ENCODE assay signal across 8 cellular contexts in the genomic region with DNA sequence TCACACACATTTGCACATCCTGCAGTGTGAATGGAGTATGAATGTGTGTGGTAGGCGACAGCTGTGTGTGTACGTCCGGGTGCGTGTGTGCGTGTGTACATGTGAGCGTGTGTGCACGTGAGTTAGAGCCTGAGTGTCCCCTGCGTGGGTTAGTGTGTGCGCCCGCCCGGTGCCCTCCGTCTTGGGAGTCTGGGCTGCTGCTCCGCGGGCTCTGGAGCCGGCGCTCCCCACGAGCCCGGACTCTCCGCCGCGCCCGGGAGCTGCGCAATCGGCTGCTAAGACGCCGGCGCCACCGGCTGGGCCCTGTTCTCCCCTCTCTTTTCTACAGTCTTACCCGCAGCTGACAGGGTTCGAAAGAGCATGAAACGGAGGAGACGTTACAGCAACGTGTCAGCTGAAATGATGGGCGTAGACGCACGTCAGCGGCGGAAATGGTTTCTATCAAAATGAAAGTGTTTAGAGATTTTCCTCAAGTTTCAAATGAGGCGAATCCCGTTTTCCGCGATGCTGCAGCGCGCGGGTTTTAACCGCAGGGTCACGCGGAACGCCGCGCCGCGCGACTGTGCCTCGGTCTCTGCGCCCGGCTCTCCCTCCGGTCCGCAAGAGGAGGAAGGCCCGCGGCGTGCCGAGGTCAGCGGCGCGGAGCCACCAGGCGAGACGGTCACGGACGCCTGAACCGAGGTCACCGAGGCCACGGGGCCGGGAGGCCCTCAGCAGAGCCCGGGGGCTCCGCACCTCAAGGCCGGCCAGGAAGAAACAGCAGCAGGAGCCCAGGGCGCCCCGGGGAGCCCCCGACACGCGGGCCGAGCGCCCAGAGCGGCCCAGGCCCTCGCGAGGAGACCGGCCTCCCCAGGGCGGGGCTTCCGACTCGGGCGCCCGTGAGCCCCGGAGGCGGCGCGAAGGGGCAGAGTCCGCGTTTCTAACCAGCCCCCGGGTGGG.
DNase-seq lines count a peak whose midpoint lies in the region; ATAC-seq and TF ChIP-seq lines count a peak whose summit lies in the region.

No MANE protein-coding gene starts in this region.

- H4K8ac ChIP-seq in H9 (replicated peaks; ENCODE audit: insufficient read length, low read depth, low read length): no peak overlapping the region

- H3K23ac ChIP-seq in H9 (ENCODE audit: insufficient read length, low read depth, low read length): no peak overlapping the region

- peak overlapping the region; percentile 89 to 97 (median 90) for H3K27ac Mint-ChIP-seq in CD4-positive, CD25-positive, alpha-beta regulatory T cell
- H3K27ac Mint-ChIP-seq in H9: no peak overlapping the region

- H4K5ac ChIP-seq in H9 (ENCODE audit: insufficient read length, low read depth, low read length): no peak overlapping the region

- peaks cover 0 to 4% of the 10 kb centered on the region in 2 experiments for H3K9me3 ChIP-seq in CD4-positive, CD25-positive, alpha-beta regulatory T cell (ENCODE audit: control insufficient read depth in 2 of 2, low read length in 2 of 2)
- H3K9me3 ChIP-seq in H9 (ENCODE audit: control insufficient read depth, low read depth, low read length) (no peaks in the 10 kb centered on the region), ascending aorta (no peaks in the 10 kb centered on the region)

- no peak overlapping the region for H3K18ac ChIP-seq in H9 (ENCODE audit: insufficient read length, low read depth, low read length)

- peaks cover 6% of the 10 kb centered on the region for H3K27me3 Mint-ChIP-seq in CD4-positive, CD25-positive, alpha-beta regulatory T cell
- peaks cover 32% of the 10 kb centered on the region for H3K27me3 Mint-ChIP-seq in H9 (ENCODE audit: low read depth)

- no peak overlapping the region for H3K14ac ChIP-seq in H9 (ENCODE audit: insufficient read depth, low read length)

- peak overlapping the region; percentile 80 for H3K4me3 ChIP-seq in CD4-positive, CD25-positive, alpha-beta regulatory T cell (ENCODE audit: low read depth, low read length)
- H3K4me3 ChIP-seq in ascending aorta: peak overlapping the region; percentile 73
- H3K4me3 ChIP-seq in iPS-11a (ENCODE audit: low read depth, low read length): peak overlapping the region; percentile 33
- peak overlapping the region; percentile 60 for H3K4me3 ChIP-seq in skeletal muscle cell (ENCODE audit: low read depth, low read length)

- peak overlapping the region; percentile 89 to 94 (median 91) for H3K4me3 Mint-ChIP-seq in CD4-positive, CD25-positive, alpha-beta regulatory T cell
- peak overlapping the region; percentile 64 to 82 for H3K4me3 Mint-ChIP-seq in H9

- no peak overlapping the region for H2AK5ac ChIP-seq in H9 (ENCODE audit: insufficient read length, low read length)

- no peaks in the 10 kb centered on the region for H3K36me3 Mint-ChIP-seq in CD4-positive, CD25-positive, alpha-beta regulatory T cell
- H3K36me3 Mint-ChIP-seq in H9 (ENCODE audit: insufficient read depth in 1 of 3, low read depth in 3 of 3): no peaks in the 10 kb centered on the region

- TF ChIP-seq CTCF in H9 (conservative IDR thresholded peaks at IDR 0.05) (no peak), ascending aorta (IDR thresholded peaks at IDR 0.05) (no peak)

- no peak overlapping the region for H3T11ph ChIP-seq in H9 (ENCODE audit: low read length)

- H3K4me1 ChIP-seq in CD4-positive, CD25-positive, alpha-beta regulatory T cell (ENCODE audit: control insufficient read depth, insufficient read depth, low read length, poor library complexity, severe bottlenecking): peaks cover 10% of the 10 kb centered on the region
- H3K4me1 ChIP-seq in H9 (ENCODE audit: insufficient read depth, low read length): peaks cover 3% of the 10 kb centered on the region; the same call in 1 of the 2 replicates
- H3K4me1 ChIP-seq in ascending aorta: peaks cover 5% of the 10 kb centered on the region in 2 donors

- H3K4ac ChIP-seq in H9 (ENCODE audit: low read depth, low read length): no peak overlapping the region

- H2BK20ac ChIP-seq in H9 (ENCODE audit: low read depth, low read length, poor library complexity, severe bottlenecking): no peak overlapping the region

- no peak overlapping the region for H2AFZ ChIP-seq in H9 (ENCODE audit: low read length)

- H3K4me1 Mint-ChIP-seq in CD4-positive, CD25-positive, alpha-beta regulatory T cell: peaks cover 0 to 5% (median 2%) of the 10 kb centered on the region in 4 donors
- H3K4me1 Mint-ChIP-seq in H9: peaks cover 2 to 5% of the 10 kb centered on the region in 2 experiments; a peak in 3 of 4 replicates

- DNase-seq in CD4-positive, CD25-positive, alpha-beta regulatory T cell: peak; percentile 33 to 78 (median 72)
- DNase-seq in H9 (peak; percentile 40), T follicular helper cell (ENCODE audit: low read depth) (peak; percentile 42), ascending aorta (ENCODE audit: low spot score in 2 of 2) (peak in 1 of 2 donors; percentile 66), skeletal muscle cell (ENCODE audit: low read depth) (no peak)

- peaks cover 0 to 2% (median 0%) of the 10 kb centered on the region in 7 donors for H3K9me3 Mint-ChIP-seq in CD4-positive, CD25-positive, alpha-beta regulatory T cell
- H3K9me3 Mint-ChIP-seq in H9: peaks cover 2 to 10% of the 10 kb centered on the region in 2 experiments; a peak in 4 of 5 replicates

- no peaks in the 10 kb centered on the region for H3K27me3 ChIP-seq in CD4-positive, CD25-positive, alpha-beta regulatory T cell (ENCODE audit: control insufficient read depth, insufficient read depth, low read length)
- peaks cover 22% of the 10 kb centered on the region; the same call in 1 of the 2 replicates for H3K27me3 ChIP-seq in H9 (ENCODE audit: insufficient read depth, low read length)
- H3K27me3 ChIP-seq in ascending aorta: no peaks in the 10 kb centered on the region

- ATAC-seq in CD4-positive, CD25-positive, alpha-beta regulatory T cell (ENCODE audit: low read depth in 2 of 2): peak; percentile 65 to 70
- ATAC-seq in GM19395 (IDR thresholded peaks at IDR 0.05; ENCODE audit: unreplicated experiment) (no peak), HG03025 (IDR thresholded peaks at IDR 0.05; ENCODE audit: low FRiP score, unreplicated experiment) (no peak)

- no peak overlapping the region for H4K91ac ChIP-seq in H9 (ENCODE audit: insufficient read length, low read depth, low read length)

- H3K36me3 ChIP-seq in CD4-positive, CD25-positive, alpha-beta regulatory T cell (ENCODE audit: control insufficient read depth, insufficient read depth, low read length): no peaks in the 10 kb centered on the region
- no peaks in the 10 kb centered on the region for H3K36me3 ChIP-seq in ascending aorta

- no peak overlapping the region for H2BK5ac ChIP-seq in H9 (ENCODE audit: insufficient read length, low read length)

- intact Hi-C loops in ascending aorta (cut with DNase I): loop anchor here (2.0 to 5.0 kb wide), 2 partner anchors 115 to 245 kb away; partner anchors contain the start of gene YTHDF1

- no peak overlapping the region for H3K56ac ChIP-seq in H9 (ENCODE audit: insufficient read length, low read depth, low read length)

- H3K9ac ChIP-seq in H9 (ENCODE audit: extremely low read depth, insufficient read length, low read length): no peak overlapping the region

- peak overlapping the region; percentile 90 for H3K27ac ChIP-seq in CD4-positive, CD25-positive, alpha-beta regulatory T cell (ENCODE audit: insufficient read depth, low read length, poor library complexity, severe bottlenecking)
- H3K27ac ChIP-seq in H9 (ENCODE audit: insufficient read length, low read depth, low read length): no peak overlapping the region
- H3K27ac ChIP-seq in ascending aorta: peak overlapping the region; percentile 47 to 88

- peak overlapping the region; percentile 86 for H3K4me2 ChIP-seq in H9 (ENCODE audit: insufficient read depth, insufficient read length, low read length)

- no peak overlapping the region for H2BK15ac ChIP-seq in H9 (ENCODE audit: low read depth, low read length)

- peaks cover 16% of the 10 kb centered on the region for H3K23me2 ChIP-seq in H9 (ENCODE audit: insufficient read length, low read depth, low read length, poor library complexity, severe bottlenecking)

- WGBS in H9 (ENCODE audit: extremely low coverage, insufficient read length, low lambda C conversion rate): no CpG with 5 or more reads among the region's 100 CpGs

- no peaks in the 10 kb centered on the region for H4K20me1 ChIP-seq in H9 (ENCODE audit: control insufficient read depth, insufficient read depth, insufficient read length)

- no peaks in the 10 kb centered on the region for H3K79me2 ChIP-seq in H9 (ENCODE audit: insufficient read depth, low read length)

- no peak overlapping the region for H2BK120ac ChIP-seq in H9 (ENCODE audit: low read depth, low read length, poor library complexity, severe bottlenecking)

- no peak overlapping the region for H2BK12ac ChIP-seq in H9 (ENCODE audit: insufficient read length, low read depth, low read length)

- H3K79me1 ChIP-seq in H9 (ENCODE audit: insufficient read depth, low read depth, low read length, poor library complexity, severe bottlenecking): no peaks in the 10 kb centered on the region

Comparison
In these comparisons a context has a peak if more than half of its experiments do, and no peak if none do; other contexts are left out.
1. ATAC-seq: peak in CD4-positive, CD25-positive, alpha-beta regulatory T cell (2 of 2); none in GM19395 (single experiment) and HG03025 (single experiment).
2. H3K27ac Mint-ChIP-seq: peak in CD4-positive, CD25-positive, alpha-beta regulatory T cell (3 of 3); none in H9 (0 of 3).
3. Peak in every context shown above with its lines, with median percentiles within 50 percentile points of each other: H3K4me3 ChIP-seq.